In the genomic region with DNA sequence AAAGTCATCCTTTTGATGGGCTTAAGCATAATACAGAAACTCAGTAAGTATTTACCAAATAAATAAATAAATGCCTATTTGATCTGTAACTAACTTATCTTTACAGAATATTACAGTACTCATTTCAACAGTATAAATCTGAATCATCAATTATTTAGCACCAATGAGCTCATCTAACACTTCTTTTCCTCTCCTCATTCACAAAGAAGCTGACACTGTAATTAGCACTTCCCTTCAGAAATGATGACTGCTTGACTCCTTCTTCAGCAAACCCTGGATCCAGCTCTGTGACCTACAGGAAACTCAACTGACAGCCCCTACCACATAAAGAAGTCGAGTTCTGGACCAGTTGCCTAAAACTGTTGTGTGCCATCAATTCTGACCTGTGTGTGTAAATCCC, we compare ENCODE assay signal across 21 cellular contexts.
DNase-seq lines count a peak whose midpoint lies in the region; ATAC-seq and TF ChIP-seq lines count a peak whose summit lies in the region.
"Had no signal": no experiment of that assay in that cellular context is flagged by ENCODE, and none has a peak within 500 bp of the region (broad histone marks: within the 10 kb centered on the region; RNA-seq: fewer than 3 reads in every experiment).

No MANE protein-coding gene starts in this region.

- H3K4me2 ChIP-seq in BLaER1, result peak overlapping the region; percentile 87

- H3K27me3 Mint-ChIP-seq in immature natural killer cell (ENCODE audit: low read depth in 3 of 3), result peaks cover 0 to 3% (median 2%) of the 10 kb centered on the region in 3 donors
- H3K27me3 Mint-ChIP-seq: naive thymus-derived CD8-positive, alpha-beta T cell had no signal

- H3K27me3 ChIP-seq in BLaER1 (no peaks in the 10 kb centered on the region), WERI-Rb-1 (ENCODE audit: insufficient read depth, low read depth, severe bottlenecking) (no peaks in the 10 kb centered on the region)
- H3K27me3 ChIP-seq: suprapubic skin had no signal

- H3K36me3 Mint-ChIP-seq in immature natural killer cell, result peaks cover 0 to 8% (median 3%) of the 10 kb centered on the region in 3 donors

- peak overlapping the region; percentile 46; the same call in 1 of the 2 replicates for H3K9ac ChIP-seq in BLaER1
- H3K9ac ChIP-seq: GM23248 had no signal

- peaks cover 7% of the 10 kb centered on the region; the same call in 1 of the 2 replicates for H4K20me1 ChIP-seq in BLaER1

- no peak overlapping the region for H3K4me3 ChIP-seq in BLaER1
- no peak overlapping the region for H3K4me3 ChIP-seq in WERI-Rb-1 (ENCODE audit: low read depth, low read length)
- H3K4me3 ChIP-seq: GM23248, lung, suprapubic skin had no signal

- H3K9me3 Mint-ChIP-seq in immature natural killer cell, result no peaks in the 10 kb centered on the region
- H3K9me3 Mint-ChIP-seq: activated T-cell treated with anti-CD3 and anti-CD28 coated beads, Interleukin-2, amount 50 U/mL, for 4 hours; naive thymus-derived CD8-positive, alpha-beta T cell had no signal

- DNase-seq in NCI-H748 (lab: John Stamatoyannopoulos, UW; ENCODE audit: unreplicated experiment) (peak; percentile 12), NCI-H748 treated with DMSO at 0.1 percent for 48 hours (lab: John Stamatoyannopoulos, UW) (no peak), WERI-Rb-1 (no peak), immature natural killer cell (no peak), RWPE1 (ENCODE audit: low spot score) (no peak), activated gamma-delta T cell treated with Interleukin-2 at 50 U/mL for 16 hours (no peak)
- DNase-seq: activated CD4-positive, alpha-beta T cell treated with anti-CD3 and anti-CD28 coated beads for 1 hour; activated T-cell treated with anti-CD3 and anti-CD28 coated beads, Interleukin-2, amount 50 U/mL, for 4 hours; GM23248; naive thymus-derived CD8-positive, alpha-beta T cell; NCI-H1048; NCI-H1694 treated with DMSO at 0.1 percent for 48 hours; NCI-H446 treated with DMSO at 0.1 percent for 48 hours; SHP77; stimulated activated CD4-positive, alpha-beta T cell treated with anti-CD3 and anti-CD28 coated beads, Interleukin-15, amount 100 ng/mL, for 24 hours; stimulated activated CD4-positive, alpha-beta T cell treated with anti-CD3 and anti-CD28 coated beads, Interleukin-4, amount 100 ng/mL, for 4 hours had no signal

- POLR2A ChIA-PET in RWPE1 (lab: Yijun Ruan, JAX; ENCODE audit: low non-redundant PET), result no interaction called here

- TF ChIP-seq CTCF in WERI-Rb-1 (IDR thresholded peaks at IDR 0.05; ENCODE audit: low read depth, low read length), result no peak
- TF ChIP-seq CTCF in RWPE1 (conservative IDR thresholded peaks at IDR 0.05; ENCODE audit: low read depth), result no peak

- H3K4me1 ChIP-seq in BLaER1, result peaks cover 94% of the 10 kb centered on the region

- H3K4me1 Mint-ChIP-seq in immature natural killer cell, result peaks cover 80 to 97% of the 10 kb centered on the region in 2 donors

- peak overlapping the region; percentile 8 to 79 (median 60) for H3K27ac Mint-ChIP-seq in immature natural killer cell

- CTCF ChIA-PET in RWPE1 (lab: Yijun Ruan, JAX), result no interaction called here

- H3K36me3 ChIP-seq in BLaER1 (peaks cover 38% of the 10 kb centered on the region), WERI-Rb-1 (peaks cover 8% of the 10 kb centered on the region)
- H3K36me3 ChIP-seq: suprapubic skin had no signal

- H3K27ac ChIP-seq in BLaER1, result peak overlapping the region; percentile 93
- H3K27ac ChIP-seq in WERI-Rb-1, result peak overlapping the region; percentile 55; the same call in 1 of the 2 replicates
- no peak overlapping the region for H3K27ac ChIP-seq in RWPE1
- H3K27ac ChIP-seq: 22Rv1, GM23248, suprapubic skin had no signal

- H3K9me3 ChIP-seq in BLaER1 (peaks cover 4% of the 10 kb centered on the region; the same call in 1 of the 2 replicates), WERI-Rb-1 (ENCODE audit: severe bottlenecking) (no peaks in the 10 kb centered on the region)
- H3K9me3 ChIP-seq: suprapubic skin had no signal

- no peak for ATAC-seq in HG02623 (IDR thresholded peaks at IDR 0.05; ENCODE audit: unreplicated experiment)
- ATAC-seq: activated T-cell treated with anti-CD3 and anti-CD28 coated beads, Interleukin-2, amount 50 U/mL, for 4 hours; naive thymus-derived CD8-positive, alpha-beta T cell had no signal

- H3K4me3 Mint-ChIP-seq in immature natural killer cell, result peak overlapping the region in 1 of 5 donors; percentile 49
- H3K4me3 Mint-ChIP-seq: activated T-cell treated with anti-CD3 and anti-CD28 coated beads, Interleukin-2, amount 50 U/mL, for 4 hours; naive thymus-derived CD8-positive, alpha-beta T cell had no signal
